ENCODE assay signal across 7 cellular contexts in the genomic region with DNA sequence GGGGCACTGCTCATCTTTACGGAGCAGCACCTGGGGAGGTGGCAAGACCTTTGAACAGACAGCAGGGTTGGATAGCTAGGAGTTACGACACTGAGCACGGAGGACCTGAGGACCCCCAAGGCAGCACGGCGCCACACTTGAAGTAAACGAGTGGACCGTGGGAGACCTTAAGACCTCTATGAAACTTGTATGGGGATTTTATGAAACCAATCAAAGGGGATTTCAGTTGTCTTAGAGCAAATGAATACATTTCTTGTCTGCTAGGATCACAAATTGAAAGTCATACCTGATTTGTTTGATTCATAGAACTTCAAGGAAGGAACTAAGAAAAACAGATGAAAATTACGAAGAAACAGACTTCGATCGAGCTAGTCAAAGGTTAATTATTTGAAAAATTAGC.
"Had no signal": no experiment of that assay in that cellular context is flagged by ENCODE, and none has a peak within 500 bp of the region (broad histone marks: within the 10 kb centered on the region; RNA-seq: fewer than 3 reads in every experiment).

No MANE protein-coding gene starts in this region.

- H3K27ac Mint-ChIP-seq: IgD-negative memory B cell had no signal

- H3K4me2 ChIP-seq: KMS-11 had no signal

- H3K36me3 Mint-ChIP-seq: IgD-negative memory B cell had no signal

- H3K9ac ChIP-seq: KMS-11 had no signal

- DNase-seq: IMR-90, KBM-7, KG1 had no signal

- H3K27ac ChIP-seq: HL-60, KMS-11 had no signal

- H3K4me3 ChIP-seq: K562 had no signal
